In the genomic region with DNA sequence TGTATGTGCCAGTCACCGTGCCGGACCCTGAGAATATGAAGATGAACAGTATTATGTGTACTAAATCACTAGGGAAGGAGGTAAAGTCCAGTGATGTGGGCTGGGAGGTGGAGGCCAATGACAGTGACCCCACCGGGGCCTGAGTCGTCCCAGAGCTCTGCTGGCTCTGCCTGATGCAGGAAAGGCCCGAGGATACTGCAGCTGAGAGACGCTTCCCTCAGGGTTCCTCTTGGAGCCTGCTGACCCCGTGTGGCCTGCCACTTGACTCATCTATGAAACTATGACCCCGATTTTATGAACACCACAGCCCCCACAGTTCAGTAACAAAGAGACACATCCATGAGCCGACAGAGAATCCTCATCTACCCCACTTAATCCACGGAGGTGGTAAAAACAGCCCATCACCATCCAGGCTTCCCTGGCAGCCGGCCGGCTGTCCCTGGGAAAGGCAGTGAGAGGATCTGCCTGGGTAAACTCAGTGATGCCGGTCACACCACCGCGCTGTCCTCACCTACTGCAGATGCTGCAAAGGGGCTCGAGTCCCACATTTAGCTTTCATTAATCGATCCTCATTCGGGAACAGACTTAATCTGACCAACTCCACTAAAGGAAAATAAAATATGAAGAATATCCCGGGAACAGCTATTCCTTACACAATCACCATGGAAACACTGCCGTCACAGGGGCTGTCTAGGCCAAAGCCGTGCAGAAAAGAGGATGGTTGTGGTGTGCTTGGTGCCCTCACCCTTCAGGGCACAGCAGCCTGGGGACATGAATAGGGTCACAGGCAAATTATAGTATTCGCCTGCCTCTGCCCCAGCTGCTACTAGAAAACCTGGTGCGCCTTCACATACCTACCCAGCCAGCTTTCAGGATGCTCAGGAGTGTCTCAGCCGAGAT, we compare ENCODE assay signal across 13 cellular contexts.
"Had no signal": no experiment of that assay in that cellular context is flagged by ENCODE, and none has a peak within 500 bp of the region (broad histone marks: within the 10 kb centered on the region; RNA-seq: fewer than 3 reads in every experiment).

No MANE protein-coding gene starts in this region.

- H3K36me3 ChIP-seq: pancreas, transverse colon had no signal

- H3K4me1 ChIP-seq: pancreas, transverse colon had no signal

- H3K4me3 ChIP-seq: dorsolateral prefrontal cortex, pancreas, transverse colon had no signal

- H3K9me3 ChIP-seq: pancreas, transverse colon had no signal

- H3K27me3 ChIP-seq: dorsolateral prefrontal cortex, pancreas, transverse colon had no signal

- ATAC-seq: activated T-cell treated with anti-CD3 and anti-CD28 coated beads, Interleukin-2, amount 50 U/mL, for 72 hours; esophagus mucosa; stimulated activated memory B cell treated with anti-CD40 and anti-IgM and Interleukin-4, amounts not matched to agents 10 μg/mL and 1 μg/mL and 100 μg/mL, for 72 hours had no signal

- DNase-seq: activated CD4-positive, alpha-beta memory T cell treated with anti-CD3 and anti-CD28 coated beads, Interleukin-2, amount 10 ng/mL, durations not matched to agents 7 days and 5 days; activated CD4-positive, alpha-beta T cell treated with anti-CD3 and anti-CD28 coated beads for 1 hour; activated gamma-delta T cell treated with Interleukin-2 at 50 U/mL for 16 hours; activated naive CD8-positive, alpha-beta T cell treated with anti-CD3 and anti-CD28 coated beads for 36 hours; activated T-cell treated with anti-CD3 and anti-CD28 coated beads, Interleukin-2, amount 50 U/mL, for 72 hours; aorta; stimulated activated CD4-positive, alpha-beta T cell treated with anti-CD3 and anti-CD28 coated beads, Interleukin-1b, Interleukin-23, amount 100 ng/mL, for 48 hours; T-helper 9 cell; transverse colon had no signal

- H3K27ac ChIP-seq: dorsolateral prefrontal cortex, pancreas, transverse colon had no signal
